Comparison of ENCODE assay signal across 9 cellular contexts in genomic region chr10:61452655-61453641, GRCh38. TPM values are rescaled to one million over a fixed set of nuclear protein-coding genes. Genes with fewer than 3 reads are reported as not detected.
DNase-seq lines count a peak whose midpoint lies in the region; ATAC-seq and TF ChIP-seq lines count a peak whose summit lies in the region.
"Had no signal": no experiment of that assay in that cellular context is flagged by ENCODE, and none has a peak within 500 bp of the region (broad histone marks: within the 10 kb centered on the region; RNA-seq: fewer than 3 reads in every experiment).

TMEM26 (minus strand) TSS chr10:61453381; CDS start chr10:61453081, 300 bp downstream.

- ATAC-seq in GM21825 (IDR thresholded peaks at IDR 0.05; ENCODE audit: unreplicated experiment) = no peak
- ATAC-seq in HG02870 (IDR thresholded peaks at IDR 0.05; ENCODE audit: unreplicated experiment) = no peak
- ATAC-seq: HCT116 had no signal

- H3K27ac ChIP-seq in ascending aorta (no peak within 1 kb of the TSS), iPS DF 6.9 (ENCODE audit: low read length) (no peak within 1 kb of the TSS)

- peak; percentile 8 for DNase-seq in GM06990 (ENCODE audit: extremely low read depth, insufficient read length)
- DNase-seq in ascending aorta (ENCODE audit: low spot score in 2 of 2) = peak in 1 of 2 donors; percentile 66
- no peak for DNase-seq in iPS DF 6.9 (ENCODE audit: low read depth, low spot score)
- DNase-seq in retinal pigment epithelial cell (ENCODE audit: low read depth) = no peak
- no peak for DNase-seq in NCI-H82 treated with DMSO at 0.1 percent for 48 hours (lab: John Stamatoyannopoulos, UW; ENCODE audit: unreplicated experiment)
- DNase-seq in NCI-H1417 (lab: John Stamatoyannopoulos, UW) = no peak

- no peaks in the 10 kb centered on the region; the same call in 1 of the 2 replicates for H3K27me3 ChIP-seq in GM06990 (replicated peaks; ENCODE audit: control insufficient read depth, insufficient read depth, low read length)
- H3K27me3 ChIP-seq in ascending aorta = no peaks in the 10 kb centered on the region
- H3K27me3 ChIP-seq in iPS DF 6.9 (ENCODE audit: control insufficient read depth, insufficient read depth, low read length) = peaks cover 2% of the 10 kb centered on the region; the same call in 1 of the 2 replicates

- no CpG with 5 or more reads among the region's 58 CpGs for WGBS in iPS DF 6.9 (ENCODE audit: insufficient coverage, insufficient read length)

- peaks cover 0 to 14% of the 10 kb centered on the region in 2 donors for H3K4me1 ChIP-seq in ascending aorta
- no peaks in the 10 kb centered on the region for H3K4me1 ChIP-seq in iPS DF 6.9 (ENCODE audit: control insufficient read depth, insufficient read depth, low read length)

- TF ChIP-seq CTCF in GM06990 (IDR thresholded peaks at IDR 0.05; ENCODE audit: insufficient read depth, low read length, poor library complexity, severe bottlenecking) (no peak), ascending aorta (IDR thresholded peaks at IDR 0.05) (no peak), retinal pigment epithelial cell (conservative IDR thresholded peaks at IDR 0.05; ENCODE audit: low read depth, low read length) (no peak)

- H3K36me3 ChIP-seq in GM06990 (ENCODE audit: control insufficient read depth, insufficient read depth, low read length) (no peaks in the 10 kb centered on the region), ascending aorta (no peaks in the 10 kb centered on the region), iPS DF 6.9 (ENCODE audit: control insufficient read depth, insufficient read depth, low read length) (no peaks in the 10 kb centered on the region)

- intact Hi-C loops in ascending aorta (cut with DNase I) = no loop called here

- H3K4me3 ChIP-seq in GM06990 (replicated peaks; ENCODE audit: low read depth, low read length) (no peak within 1 kb of the TSS), ascending aorta (peak within 1 kb of the TSS; percentile 68 to 75), iPS DF 6.9 (ENCODE audit: low read length) (peak within 1 kb of the TSS; percentile 46; the same call in 1 of the 2 replicates), retinal pigment epithelial cell (ENCODE audit: low read length) (peak within 1 kb of the TSS; percentile 73)

- no peaks in the 10 kb centered on the region for H3K9me3 ChIP-seq in ascending aorta
- no peaks in the 10 kb centered on the region for H3K9me3 ChIP-seq in iPS DF 6.9 (ENCODE audit: control insufficient read depth, insufficient read depth, low read length)

RNA-seq across cellular contexts. Expression of gene TMEM26, which starts in this region (rescaled TPM):
- total RNA-seq in ascending aorta = not detected
